1 cellular context compared by ENCODE assay signal in the genomic region with DNA sequence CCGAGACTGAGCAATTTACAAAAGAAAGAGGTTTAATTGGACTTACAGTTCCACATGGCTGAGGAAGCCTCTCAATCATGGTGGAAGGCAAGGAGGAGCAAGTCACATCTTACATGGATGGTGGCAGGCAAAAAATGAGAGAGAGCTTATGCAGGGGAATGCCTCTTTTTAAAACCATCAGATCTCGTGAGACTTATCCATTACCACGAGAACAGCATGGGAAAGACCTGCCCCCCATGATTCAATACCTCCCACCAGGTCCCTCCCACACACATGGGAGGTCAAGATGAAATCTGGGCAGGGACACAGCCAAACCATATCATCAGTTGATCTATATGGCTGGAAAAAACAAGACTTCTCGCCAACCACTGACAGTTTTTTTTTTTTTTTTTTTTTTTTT.
TF ChIP-seq lines count a peak whose summit lies in the region.

No MANE protein-coding gene starts in this region.

TF ChIP-seq in K562, 482 proteins besides CTCF, POLR2A, EP300 and RAD21 (continued from another document):
- TF ChIP-seq, protein P1, sequence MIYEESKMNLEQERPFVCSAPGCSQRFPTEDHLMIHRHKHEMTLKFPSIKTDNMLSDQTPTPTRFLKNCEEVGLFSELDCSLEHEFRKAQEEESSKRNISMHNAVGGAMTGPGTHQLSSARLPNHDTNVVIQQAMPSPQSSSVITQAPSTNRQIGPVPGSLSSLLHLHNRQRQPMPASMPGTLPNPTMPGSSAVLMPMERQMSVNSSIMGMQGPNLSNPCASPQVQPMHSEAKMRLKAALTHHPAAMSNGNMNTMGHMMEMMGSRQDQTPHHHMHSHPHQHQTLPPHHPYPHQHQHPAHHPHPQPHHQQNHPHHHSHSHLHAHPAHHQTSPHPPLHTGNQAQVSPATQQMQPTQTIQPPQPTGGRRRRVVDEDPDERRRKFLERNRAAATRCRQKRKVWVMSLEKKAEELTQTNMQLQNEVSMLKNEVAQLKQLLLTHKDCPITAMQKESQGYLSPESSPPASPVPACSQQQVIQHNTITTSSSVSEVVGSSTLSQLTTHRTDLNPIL (CRISPR knock-in tag; IDR thresholded peaks at IDR 0.05), result no peak
- TF ChIP-seq FOXK2 (conservative IDR thresholded peaks at IDR 0.05 in 1 of 2, IDR thresholded peaks at IDR 0.05 in 1 of 2; ENCODE audit: low read depth in 2 of 2), result no peak
- TF ChIP-seq, protein P2, sequence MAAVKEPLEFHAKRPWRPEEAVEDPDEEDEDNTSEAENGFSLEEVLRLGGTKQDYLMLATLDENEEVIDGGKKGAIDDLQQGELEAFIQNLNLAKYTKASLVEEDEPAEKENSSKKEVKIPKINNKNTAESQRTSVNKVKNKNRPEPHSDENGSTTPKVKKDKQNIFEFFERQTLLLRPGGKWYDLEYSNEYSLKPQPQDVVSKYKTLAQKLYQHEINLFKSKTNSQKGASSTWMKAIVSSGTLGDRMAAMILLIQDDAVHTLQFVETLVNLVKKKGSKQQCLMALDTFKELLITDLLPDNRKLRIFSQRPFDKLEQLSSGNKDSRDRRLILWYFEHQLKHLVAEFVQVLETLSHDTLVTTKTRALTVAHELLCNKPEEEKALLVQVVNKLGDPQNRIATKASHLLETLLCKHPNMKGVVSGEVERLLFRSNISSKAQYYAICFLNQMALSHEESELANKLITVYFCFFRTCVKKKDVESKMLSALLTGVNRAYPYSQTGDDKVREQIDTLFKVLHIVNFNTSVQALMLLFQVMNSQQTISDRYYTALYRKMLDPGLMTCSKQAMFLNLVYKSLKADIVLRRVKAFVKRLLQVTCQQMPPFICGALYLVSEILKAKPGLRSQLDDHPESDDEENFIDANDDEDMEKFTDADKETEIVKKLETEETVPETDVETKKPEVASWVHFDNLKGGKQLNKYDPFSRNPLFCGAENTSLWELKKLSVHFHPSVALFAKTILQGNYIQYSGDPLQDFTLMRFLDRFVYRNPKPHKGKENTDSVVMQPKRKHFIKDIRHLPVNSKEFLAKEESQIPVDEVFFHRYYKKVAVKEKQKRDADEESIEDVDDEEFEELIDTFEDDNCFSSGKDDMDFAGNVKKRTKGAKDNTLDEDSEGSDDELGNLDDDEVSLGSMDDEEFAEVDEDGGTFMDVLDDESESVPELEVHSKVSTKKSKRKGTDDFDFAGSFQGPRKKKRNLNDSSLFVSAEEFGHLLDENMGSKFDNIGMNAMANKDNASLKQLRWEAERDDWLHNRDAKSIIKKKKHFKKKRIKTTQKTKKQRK (IDR thresholded peaks at IDR 0.05; ENCODE audit: borderline replicate concordance, low read depth, low read length), result no peak
- no peak for TF ChIP-seq ZNF165 (CRISPR knock-in tag; IDR thresholded peaks at IDR 0.05; ENCODE audit: borderline replicate concordance)
- no peak for TF ChIP-seq RBM15 (IDR thresholded peaks at IDR 0.05; ENCODE audit: insufficient read depth, low read length)
- TF ChIP-seq POLR3A (IDR thresholded peaks at IDR 0.05; ENCODE audit: borderline replicate concordance, extremely low read depth, insufficient read depth, insufficient read length), result no peak
- TF ChIP-seq, protein P3, sequence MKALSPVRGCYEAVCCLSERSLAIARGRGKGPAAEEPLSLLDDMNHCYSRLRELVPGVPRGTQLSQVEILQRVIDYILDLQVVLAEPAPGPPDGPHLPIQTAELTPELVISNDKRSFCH (CRISPR knock-in tag; IDR thresholded peaks at IDR 0.05), result no peak
- TF ChIP-seq, protein P3 (tag; IDR thresholded peaks at IDR 0.05), result no peak
- no peak for TF ChIP-seq HLTF (IDR thresholded peaks at IDR 0.05)
